Comparison of ENCODE assay signal across 1 cellular context in the genomic region with DNA sequence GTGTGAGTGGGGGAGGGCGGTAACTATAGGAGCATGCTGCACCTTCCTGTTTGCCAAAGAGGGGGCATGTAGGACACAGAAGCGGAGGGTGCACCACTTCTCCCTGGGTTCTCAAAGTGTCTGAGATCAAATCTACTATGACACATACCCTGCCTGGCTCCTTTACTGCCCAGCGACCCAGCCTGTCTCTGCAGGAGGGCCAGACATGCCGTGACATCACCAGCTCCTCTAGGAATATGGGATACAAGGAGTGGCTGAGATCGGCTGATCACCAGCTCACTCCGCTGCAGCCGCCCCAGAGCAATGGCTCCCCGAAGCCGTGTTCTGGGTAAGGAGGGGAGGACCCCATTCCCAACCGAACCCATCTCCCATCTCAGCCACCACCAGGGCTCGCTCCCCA.
TF ChIP-seq lines count a peak whose summit lies in the region.

No MANE protein-coding gene starts in this region.

TF ChIP-seq in HepG2, 621 proteins besides CTCF, POLR2A, EP300 and RAD21 (continued from another document):
- TF ChIP-seq IRF2 (CRISPR knock-in tag; IDR thresholded peaks at IDR 0.05) (no peak), ERF (CRISPR knock-in tag; IDR thresholded peaks at IDR 0.05) (no peak), HOXA7 (CRISPR knock-in tag; IDR thresholded peaks at IDR 0.05) (no peak), ZNF143 (CRISPR knock-in tag; IDR thresholded peaks at IDR 0.05) (no peak)
